8 cellular contexts compared by ENCODE assay signal in genomic region chr15:84715442-84716035, GRCh38. TPM values are rescaled to one million over a fixed set of nuclear protein-coding genes. Genes with fewer than 3 reads are reported as not detected.
A peak's percentile ranks its signal among the peaks of the same experiment; 100 is the strongest.
DNase-seq lines count a peak whose midpoint lies in the region; ATAC-seq and TF ChIP-seq lines count a peak whose summit lies in the region.

No MANE protein-coding gene starts in this region.

- H3K27me3 Mint-ChIP-seq in chondrocyte (ENCODE audit: low read depth) = no peaks in the 10 kb centered on the region

- H3K4me1 Mint-ChIP-seq in chondrocyte (ENCODE audit: low read depth) = peaks cover 34% of the 10 kb centered on the region

- H3K4me3 Mint-ChIP-seq in chondrocyte (ENCODE audit: unreplicated experiment) = peak overlapping the region; percentile 93

- H3K27ac Mint-ChIP-seq in chondrocyte (ENCODE audit: unreplicated experiment) = peak overlapping the region; percentile 96

- intact Hi-C loops in lower leg skin (cut with DNase I; ENCODE audit: low total_unique reads) = no loop called here

- TF ChIP-seq POLR2A in lower leg skin (IDR thresholded peaks at IDR 0.05) = no peak

- TF ChIP-seq CTCF in chondrocyte (IDR thresholded peaks at IDR 0.05) (no peak), lower leg skin (IDR thresholded peaks at IDR 0.05) (no peak)

- ATAC-seq in HG02763 (IDR thresholded peaks at IDR 0.05; ENCODE audit: unreplicated experiment) (peak; percentile 2), SK-N-SH treated with all-trans-retinoic acid at 6 μM for 48 hours (peak; percentile 20)

- H3K4me3 ChIP-seq in lower leg skin (ENCODE audit: low read depth, poor library complexity, severe bottlenecking) = peak overlapping the region; percentile 81

- 0 to 1% methylated on average over 35 to 36 of the region's 36 CpGs for WGBS in lower leg skin, 2 donors

- no peaks in the 10 kb centered on the region for H3K9me3 Mint-ChIP-seq in chondrocyte (ENCODE audit: low read depth)

- DNase-seq in ELR (ENCODE audit: low read depth) = peak; percentile 42
- no peak for DNase-seq in chondrocyte (ENCODE audit: low spot score)
- DNase-seq in lower leg skin (ENCODE audit: low spot score in 2 of 2) = peak in 1 of 2 donors; percentile 85
- DNase-seq in stimulated activated CD4-positive, alpha-beta T cell treated with anti-CD3 and anti-CD28 coated beads, TNF-alpha, amount 100 ng/mL, for 4 hours (ENCODE audit: low read depth in 3 of 3) = peak; percentile 20 to 28 (median 27)
- DNase-seq in NCI-H187 treated with DMSO at 0.1 percent for 48 hours (lab: John Stamatoyannopoulos, UW) = no peak
- DNase-seq in GM19240 (ENCODE audit: insufficient read length, low spot score) = no peak

- H3K36me3 Mint-ChIP-seq in chondrocyte (ENCODE audit: low read depth) = no peaks in the 10 kb centered on the region

TF ChIP-seq in SK-N-SH treated with all-trans-retinoic acid at 6 μM for 48 hours, 23 proteins besides CTCF, POLR2A, EP300 and RAD21:
- TF ChIP-seq TSHZ2 (CRISPR knock-in tag; IDR thresholded peaks at IDR 0.05) = no peak
- no peak for TF ChIP-seq BACH2 (CRISPR knock-in tag; IDR thresholded peaks at IDR 0.05; ENCODE audit: borderline replicate concordance)
- no peak for TF ChIP-seq TCF4 (CRISPR knock-in tag; IDR thresholded peaks at IDR 0.05; ENCODE audit: borderline replicate concordance)
- TF ChIP-seq CREB5 (CRISPR knock-in tag; IDR thresholded peaks at IDR 0.05; ENCODE audit: low read depth) = no peak
- no peak for TF ChIP-seq ISL1 (CRISPR knock-in tag; IDR thresholded peaks at IDR 0.05)
- TF ChIP-seq ZNF70 (CRISPR knock-in tag; IDR thresholded peaks at IDR 0.05) = no peak
- TF ChIP-seq PPARA (CRISPR knock-in tag; IDR thresholded peaks at IDR 0.05; ENCODE audit: borderline replicate concordance) = no peak
- no peak for TF ChIP-seq SNAI2 (CRISPR knock-in tag; IDR thresholded peaks at IDR 0.05)
- no peak for TF ChIP-seq CSRNP3 (CRISPR knock-in tag; IDR thresholded peaks at IDR 0.05)
- TF ChIP-seq ARNTL (CRISPR knock-in tag; IDR thresholded peaks at IDR 0.05; ENCODE audit: borderline replicate concordance, low read depth) = no peak
- TF ChIP-seq ZC3H10 (CRISPR knock-in tag; IDR thresholded peaks at IDR 0.05) = no peak
- no peak for TF ChIP-seq GLIS3 (CRISPR knock-in tag; IDR thresholded peaks at IDR 0.05)
- no peak for TF ChIP-seq TOX (CRISPR knock-in tag; IDR thresholded peaks at IDR 0.05; ENCODE audit: borderline replicate concordance)

RNA-seq across cellular contexts. Expression of gene SEC11A, which starts 0.4 kb away (rescaled TPM):
- 175 to 198 TPM (median 195 TPM) in 3 replicates for total RNA-seq in chondrocyte
- total RNA-seq in lower leg skin = 10 to 100 TPM; 44.0 to 88.4 (median 63.1) TPM

RNA-seq across cellular contexts. Expression of gene ZNF592, which starts 32.9 kb away (rescaled TPM):
- total RNA-seq in chondrocyte = 30.6 to 31.5 TPM (median 30.6 TPM) in 3 replicates
- 10 to 100 TPM; 15.8 to 25.5 (median 21.1) TPM for total RNA-seq in lower leg skin

RNA-seq across cellular contexts. Expression of gene NMB, which starts 57.5 kb away (rescaled TPM):
- total RNA-seq in chondrocyte (5.7 to 8.5 TPM (median 7.8 TPM) in 3 replicates), lower leg skin (1 to 10 TPM in 3 of 4 donors, under 1 TPM in 1; 0.88 to 5.7 (median 3.5) TPM)

Comparison
In these comparisons a context has a peak if more than half of its experiments do, and no peak if none do; other contexts are left out.
1. DNase-seq: peak in ELR (single experiment) and stimulated activated CD4-positive, alpha-beta T cell treated with anti-CD3 and anti-CD28 coated beads, TNF-alpha, amount 100 ng/mL, for 4 hours (3 of 3); none in chondrocyte (single experiment), NCI-H187 treated with DMSO at 0.1 percent for 48 hours (single experiment) and GM19240 (single experiment).